Comparison of ENCODE assay signal across 9 cellular contexts in the genomic region with DNA sequence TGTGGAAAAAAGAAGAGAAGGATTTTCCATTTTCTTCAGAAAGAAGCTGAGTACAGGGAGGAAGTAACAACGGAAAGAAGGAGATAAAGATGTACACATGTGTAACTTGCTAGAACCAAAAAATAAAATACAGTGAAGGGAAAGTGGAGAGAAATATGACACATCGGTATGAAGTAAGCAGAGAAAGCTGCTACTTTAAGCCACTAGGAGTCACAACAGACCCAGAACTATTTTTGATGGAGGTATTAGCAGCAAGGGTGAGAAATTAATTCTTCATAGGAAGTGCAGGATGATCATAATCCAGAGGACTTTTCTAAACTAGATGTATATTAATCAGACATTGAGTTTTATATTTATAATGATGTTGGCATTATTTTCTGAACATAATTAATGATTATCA.
DNase-seq lines count a peak whose midpoint lies in the region; ATAC-seq and TF ChIP-seq lines count a peak whose summit lies in the region.
"Had no signal": no experiment of that assay in that cellular context is flagged by ENCODE, and none has a peak within 500 bp of the region (broad histone marks: within the 10 kb centered on the region; RNA-seq: fewer than 3 reads in every experiment).

No MANE protein-coding gene starts in this region.

- DNase-seq in NCI-H2107 treated with DMSO at 0.1 percent for 48 hours (lab: John Stamatoyannopoulos, UW; ENCODE audit: unreplicated experiment): peak; percentile 56
- DNase-seq in NCI-H2107 (lab: John Stamatoyannopoulos, UW): no peak
- peak; percentile 57 for DNase-seq in GM23248
- DNase-seq in LoVo (ENCODE audit: low spot score): peak; percentile 11
- DNase-seq in astrocyte of the cerebellum (ENCODE audit: low read depth): peak; percentile 31
- peak; percentile 4 for DNase-seq in naive B cell
- DNase-seq in NCI-H774 (lab: John Stamatoyannopoulos, UW): no peak
- no peak for DNase-seq in left colon
- DNase-seq: activated naive CD8-positive, alpha-beta T cell treated with anti-CD3 and anti-CD28 coated beads, Interleukin-2, amount 10 ng/mL, durations not matched to agents 7 days and 5 days had no signal

- H3K9me2 ChIP-seq in GM23248 (ENCODE audit: insufficient read depth): no peaks in the 10 kb centered on the region

- no peak overlapping the region for H3K4me3 ChIP-seq in GM23248
- no peak overlapping the region for H3K4me3 ChIP-seq in astrocyte of the cerebellum (ENCODE audit: low read depth, low read length)

- no peaks in the 10 kb centered on the region for H3K36me3 ChIP-seq in GM23248 (ENCODE audit: low read depth)

- H3K27me3 ChIP-seq in GM23248 (replicated peaks; ENCODE audit: insufficient read depth): no peaks in the 10 kb centered on the region

- peaks cover 0 to 4% (median 0%) of the 10 kb centered on the region in 3 donors for H3K27me3 Mint-ChIP-seq in naive B cell
- H3K27me3 Mint-ChIP-seq: activated naive CD8-positive, alpha-beta T cell treated with anti-CD3 and anti-CD28 coated beads, Interleukin-2, amount 10 ng/mL, durations not matched to agents 7 days and 5 days had no signal

- H3K27ac ChIP-seq in GM23248: no peak overlapping the region

- no peaks in the 10 kb centered on the region for H3K79me2 ChIP-seq in GM23248 (ENCODE audit: insufficient read depth)

- no peaks in the 10 kb centered on the region for H3F3A ChIP-seq in GM23248 (ENCODE audit: insufficient read depth)

- no peaks in the 10 kb centered on the region for H3K4me1 Mint-ChIP-seq in naive B cell
- H3K4me1 Mint-ChIP-seq: activated naive CD8-positive, alpha-beta T cell treated with anti-CD3 and anti-CD28 coated beads, Interleukin-2, amount 10 ng/mL, durations not matched to agents 7 days and 5 days had no signal

- no peaks in the 10 kb centered on the region for H4K20me1 ChIP-seq in GM23248 (ENCODE audit: insufficient read depth)

- WGBS in GM23248 (ENCODE audit: low coverage in 1 of 2, low lambda C conversion rate in 2 of 2, missing lambda C conversion rate in 2 of 2), 2 experiments: 33 to 37% methylated on average over 2 of the region's 2 CpGs

- H3K4me1 ChIP-seq in GM23248 (ENCODE audit: insufficient read depth): no peaks in the 10 kb centered on the region

- no peak overlapping the region for H3K9ac ChIP-seq in GM23248

- ATAC-seq in naive B cell (ENCODE audit: low read depth in 2 of 2) (peak; percentile 47 to 54), left colon (no peak)

- H2AFZ ChIP-seq in GM23248: no peak overlapping the region

- TF ChIP-seq CTCF in astrocyte of the cerebellum (IDR thresholded peaks at IDR 0.05; ENCODE audit: low read depth, low read length, missing control alignments): peak; percentile 61

- H3K27ac Mint-ChIP-seq in naive B cell: no peak overlapping the region
- H3K27ac Mint-ChIP-seq: activated naive CD8-positive, alpha-beta T cell treated with anti-CD3 and anti-CD28 coated beads, Interleukin-2, amount 10 ng/mL, durations not matched to agents 7 days and 5 days had no signal

- H3K9me3 ChIP-seq in GM23248 (ENCODE audit: low read depth): no peaks in the 10 kb centered on the region

- in situ Hi-C loops in GM23248 (cut with MboI) (no loop called here), astrocyte of the cerebellum (cut with HindIII; ENCODE audit: low sequenced_read_pairs) (no loop called here)

- no peaks in the 10 kb centered on the region for H3K36me3 Mint-ChIP-seq in naive B cell
- H3K36me3 Mint-ChIP-seq: activated naive CD8-positive, alpha-beta T cell treated with anti-CD3 and anti-CD28 coated beads, Interleukin-2, amount 10 ng/mL, durations not matched to agents 7 days and 5 days had no signal

- intact Hi-C loops in left colon (cut with DNase I, micrococcal nuclease): no loop called here

- no peak overlapping the region for H3K4me3 Mint-ChIP-seq in naive B cell
- H3K4me3 Mint-ChIP-seq: activated naive CD8-positive, alpha-beta T cell treated with anti-CD3 and anti-CD28 coated beads, Interleukin-2, amount 10 ng/mL, durations not matched to agents 7 days and 5 days had no signal

- H3K4me2 ChIP-seq in GM23248 (ENCODE audit: unreplicated experiment): no peak overlapping the region

- H3K9me3 Mint-ChIP-seq in naive B cell: peaks cover 0 to 3% (median 0%) of the 10 kb centered on the region in 7 donors
- H3K9me3 Mint-ChIP-seq: activated naive CD8-positive, alpha-beta T cell treated with anti-CD3 and anti-CD28 coated beads, Interleukin-2, amount 10 ng/mL, durations not matched to agents 7 days and 5 days had no signal

Comparison
In these comparisons a context has a peak if more than half of its experiments do, and no peak if none do; other contexts are left out.
1. DNase-seq: peak in NCI-H2107 treated with DMSO at 0.1 percent for 48 hours (single experiment), GM23248 (single experiment), LoVo (single experiment), astrocyte of the cerebellum (single experiment) and naive B cell (single experiment); none in NCI-H2107 (single experiment), NCI-H774 (single experiment) and left colon (0 of 2).